Comparison of ENCODE assay signal across 8 cellular contexts in genomic region chr11:75240381-75241035, GRCh38. TPM values are rescaled to one million over a fixed set of nuclear protein-coding genes. Genes with fewer than 3 reads are reported as not detected.
DNase-seq lines count a peak whose midpoint lies in the region; ATAC-seq and TF ChIP-seq lines count a peak whose summit lies in the region.

Gene TPBGL, plus strand, starts transcription at chr11:75240774. Its CDS starts 276 bp downstream, at chr11:75241050.

- TF ChIP-seq CTCF in heart left ventricle (IDR thresholded peaks at IDR 0.05), result no peak

- H3K4me3 Mint-ChIP-seq in activated CD8-positive, alpha-beta T cell treated with anti-CD3 and anti-CD28 coated beads, Interleukin-2, amount 10 ng/mL, durations not matched to agents 7 days and 5 days, result peak within 1 kb of the TSS; percentile 72

- H3K4me3 ChIP-seq in heart left ventricle, result peak within 1 kb of the TSS; percentile 7 to 60 (median 44)

- no peaks in the 10 kb centered on the region for H3K9me3 Mint-ChIP-seq in activated CD8-positive, alpha-beta T cell treated with anti-CD3 and anti-CD28 coated beads, Interleukin-2, amount 10 ng/mL, durations not matched to agents 7 days and 5 days (ENCODE audit: insufficient read depth)

- peaks cover 0 to 21% (median 5%) of the 10 kb centered on the region in 12 donors for H3K4me1 ChIP-seq in heart left ventricle

- H3K27me3 ChIP-seq in heart left ventricle, result peaks cover 21 to 59% (median 34%) of the 10 kb centered on the region in 9 donors

- H3K27ac ChIP-seq in heart left ventricle, result no peak within 1 kb of the TSS

- POLR2A ChIA-PET in activated CD8-positive, alpha-beta T cell treated with anti-CD3 and anti-CD28 coated beads, Interleukin-2, amount 10 ng/mL, durations not matched to agents 7 days and 5 days (lab: Charles Lee), result interaction anchor here (1.4 kb wide), 1 partner anchor 492 kb away, joined by 3 read pairs; the partner anchor contains the start of gene RNF169

- H3K27me3 Mint-ChIP-seq in activated CD8-positive, alpha-beta T cell treated with anti-CD3 and anti-CD28 coated beads, Interleukin-2, amount 10 ng/mL, durations not matched to agents 7 days and 5 days (ENCODE audit: low read depth), result peaks cover 56% of the 10 kb centered on the region

- no peak within 1 kb of the TSS for H3K27ac Mint-ChIP-seq in activated CD8-positive, alpha-beta T cell treated with anti-CD3 and anti-CD28 coated beads, Interleukin-2, amount 10 ng/mL, durations not matched to agents 7 days and 5 days

- H3K4me1 Mint-ChIP-seq in activated CD8-positive, alpha-beta T cell treated with anti-CD3 and anti-CD28 coated beads, Interleukin-2, amount 10 ng/mL, durations not matched to agents 7 days and 5 days (ENCODE audit: low read depth), result peaks cover 9% of the 10 kb centered on the region

- TF ChIP-seq POLR2A in heart left ventricle (IDR thresholded peaks at IDR 0.05), result no peak

- WGBS in heart left ventricle, 4 donors, result 1 to 2% (median 1%) methylated on average over 20 to 56 of the region's 56 CpGs

- peak; percentile 59 for DNase-seq in NCI-H2227 (lab: John Stamatoyannopoulos, UW; ENCODE audit: unreplicated experiment)
- no peak for DNase-seq in NCI-H2227 treated with DMSO at 0.1 percent for 48 hours (lab: John Stamatoyannopoulos, UW)
- no peak for DNase-seq in activated CD8-positive, alpha-beta T cell treated with anti-CD3 and anti-CD28 coated beads, Interleukin-2, amount 10 ng/mL, durations not matched to agents 7 days and 5 days
- peak in 2 of 5 donors; percentile 42 to 43 for DNase-seq in heart left ventricle
- DNase-seq in retina, result peak; percentile 36
- no peak for DNase-seq in activated gamma-delta T cell treated with Interleukin-2 at 50 U/mL for 16 hours
- DNase-seq in RKO (ENCODE audit: low spot score), result no peak

- no peaks in the 10 kb centered on the region for H3K36me3 ChIP-seq in heart left ventricle

- CTCF ChIA-PET in activated CD8-positive, alpha-beta T cell treated with anti-CD3 and anti-CD28 coated beads, Interleukin-2, amount 10 ng/mL, durations not matched to agents 7 days and 5 days (lab: Charles Lee), result interaction anchor here (0.7 to 17.8 kb wide), 26 partner anchors 11 to 596 kb away, joined by 3 to 538 read pairs (median 6); partner anchors contain the start of gene SLCO2B1

- H3K36me3 Mint-ChIP-seq in activated CD8-positive, alpha-beta T cell treated with anti-CD3 and anti-CD28 coated beads, Interleukin-2, amount 10 ng/mL, durations not matched to agents 7 days and 5 days (ENCODE audit: low read depth), result no peaks in the 10 kb centered on the region

- ATAC-seq in activated CD8-positive, alpha-beta T cell treated with anti-CD3 and anti-CD28 coated beads, Interleukin-2, amount 10 ng/mL, durations not matched to agents 7 days and 5 days, result no peak
- ATAC-seq in heart left ventricle (peak in 2 of 4 donors; percentile 12 to 43), GM18502 (IDR thresholded peaks at IDR 0.05; ENCODE audit: poor library complexity, unreplicated experiment) (no peak)

- intact Hi-C loops in heart left ventricle (cut with DNase I), result loop anchor here in 4 of 10 donors (2.0 to 5.0 kb wide), 4 partner anchors 33 to 216 kb away; no protein-coding TSS in a partner anchor

- no peaks in the 10 kb centered on the region for H3K9me3 ChIP-seq in heart left ventricle

RNA-seq across cellular contexts. Expression of gene TPBGL, which starts in this region (rescaled TPM):
- under 1 TPM in 1 of 2 experiments, not detected in 1; 0.13 TPM for total RNA-seq in activated CD8-positive, alpha-beta T cell treated with anti-CD3 and anti-CD28 coated beads, Interleukin-2, amount 10 ng/mL, durations not matched to agents 7 days and 5 days
- 1 to 10 TPM in 1 of 9 donors, under 1 TPM in 4, not detected in 4; 0.08 to 1.0 (median 0.19) TPM for total RNA-seq in heart left ventricle
- polyA plus RNA-seq in heart left ventricle, result under 1 TPM in 1 of 2 donors, not detected in 1; 0.07 TPM

Comparison
In these comparisons a context has a peak if more than half of its experiments do, and no peak if none do; other contexts are left out.
1. DNase-seq: peak in NCI-H2227 (single experiment) and retina (single experiment); none in NCI-H2227 treated with DMSO at 0.1 percent for 48 hours (single experiment), activated CD8-positive, alpha-beta T cell treated with anti-CD3 and anti-CD28 coated beads, Interleukin-2, amount 10 ng/mL, durations not matched to agents 7 days and 5 days (single experiment), activated gamma-delta T cell treated with Interleukin-2 at 50 U/mL for 16 hours (single experiment) and RKO (single experiment).